Comparison of ENCODE assay signal across 11 cellular contexts in the genomic region with DNA sequence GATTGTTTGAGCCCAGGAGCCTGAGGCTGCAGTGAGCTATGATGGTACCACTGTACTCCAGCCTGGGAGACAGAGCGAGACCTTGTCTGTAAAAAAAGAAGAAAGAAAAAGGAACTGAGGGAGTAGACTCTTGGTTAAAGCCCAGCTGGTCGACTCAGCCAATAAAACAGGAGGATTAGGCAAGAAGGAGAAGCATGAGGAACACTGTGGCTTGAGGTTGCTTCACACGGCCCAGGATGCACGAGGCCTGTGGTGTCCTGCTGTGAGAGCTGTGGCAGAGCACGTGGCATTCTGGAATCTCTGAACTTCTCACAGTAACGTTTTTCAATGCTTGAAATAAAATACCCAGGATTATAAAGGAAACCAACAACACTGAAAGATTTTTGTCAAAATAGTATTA.
DNase-seq lines count a peak whose midpoint lies in the region.
"Had no signal": no experiment of that assay in that cellular context is flagged by ENCODE, and none has a peak within 500 bp of the region (broad histone marks: within the 10 kb centered on the region; RNA-seq: fewer than 3 reads in every experiment).

No MANE protein-coding gene starts in this region.

- DNase-seq in Daoy (ENCODE audit: low read depth) (peak; percentile 18), LHCN-M2 (ENCODE audit: low read depth) (peak; percentile 79), astrocyte of the hippocampus (ENCODE audit: low read depth, low spot score) (peak; percentile 21), mucosa of gallbladder (ENCODE audit: low spot score) (peak; percentile 13), NCI-H1930 (lab: John Stamatoyannopoulos, UW) (no peak), ureter (ENCODE audit: low spot score) (no peak), cerebellar nuclear complex (lab: John Stamatoyannopoulos, UW) (no peak), NCI-H526 (lab: John Stamatoyannopoulos, UW) (no peak)
- DNase-seq: activated CD4-positive, CD25-positive, alpha-beta regulatory T cell treated with anti-CD3 and anti-CD28 coated beads, Interleukin-2, amount 50 U/mL, for 72 hours; activated gamma-delta T cell treated with Interleukin-2 at 50 U/mL for 16 hours; uterus had no signal

Comparison
In these comparisons a context has a peak if more than half of its experiments do, and no peak if none do; other contexts are left out.
1. DNase-seq: peak in Daoy (single experiment), LHCN-M2 (single experiment), astrocyte of the hippocampus (single experiment) and mucosa of gallbladder (single experiment); none in NCI-H1930 (0 of 2), ureter (single experiment), cerebellar nuclear complex (0 of 2) and NCI-H526 (0 of 2).